ENCODE assay signal across 8 cellular contexts in the genomic region with DNA sequence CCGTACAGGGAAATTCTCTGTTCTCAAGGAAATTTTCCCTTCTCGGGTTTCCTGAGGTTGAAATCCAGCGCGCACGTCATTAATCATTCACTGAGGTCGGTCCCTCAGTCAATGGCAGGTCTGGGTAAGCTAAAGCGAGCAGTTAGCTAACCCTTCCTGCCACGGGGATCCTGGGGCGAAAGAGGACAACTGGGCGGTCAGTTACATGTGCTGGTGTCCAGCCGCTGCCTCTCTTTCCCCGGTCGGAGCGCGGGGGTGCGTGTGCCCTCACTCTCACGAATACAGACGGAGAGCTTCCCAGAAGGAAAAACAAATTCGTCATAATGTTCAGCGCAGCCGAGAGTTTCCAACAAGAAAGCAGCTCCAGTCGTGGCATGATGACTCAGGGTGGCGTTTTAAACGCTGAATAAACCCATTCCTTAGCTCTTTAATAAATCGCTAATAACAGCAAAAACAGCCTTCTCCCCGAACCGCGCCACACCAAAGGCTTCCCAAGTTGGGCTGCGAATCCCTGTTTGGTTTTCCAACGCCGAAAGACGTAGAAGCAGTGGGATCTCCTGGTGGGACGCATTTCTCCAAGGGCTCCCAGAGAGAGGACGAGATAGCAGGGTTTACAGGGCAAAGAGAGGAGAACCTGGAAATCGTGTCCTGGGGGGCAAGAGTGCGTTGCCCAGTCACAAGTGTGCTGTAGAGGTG. TPM values are rescaled to one million over a fixed set of nuclear protein-coding genes. Genes with fewer than 3 reads are reported as not detected.
DNase-seq lines count a peak whose midpoint lies in the region; ATAC-seq, FAIRE-seq and TF ChIP-seq lines count a peak whose summit lies in the region.

No MANE protein-coding gene starts in this region.

- H3K4me3 Mint-ChIP-seq in activated naive CD8-positive, alpha-beta T cell treated with anti-CD3 and anti-CD28 coated beads, Interleukin-2, amount 10 ng/mL, durations not matched to agents 7 days and 5 days = peak overlapping the region; percentile 78
- H3K4me3 Mint-ChIP-seq in stimulated activated naive CD8-positive, alpha-beta T cell treated with anti-CD3 and anti-CD28 coated beads, Interleukin-15, amount 100 ng/mL, for 72 hours = peak overlapping the region; percentile 77 to 90

- FAIRE-seq in GM12891 (lab: Jason Lieb, UNC) = no peak

- peaks cover 81% of the 10 kb centered on the region for H3K27me3 Mint-ChIP-seq in activated naive CD8-positive, alpha-beta T cell treated with anti-CD3 and anti-CD28 coated beads, Interleukin-2, amount 10 ng/mL, durations not matched to agents 7 days and 5 days
- peaks cover 93% of the 10 kb centered on the region for H3K27me3 Mint-ChIP-seq in stimulated activated naive CD8-positive, alpha-beta T cell treated with anti-CD3 and anti-CD28 coated beads, Interleukin-15, amount 100 ng/mL, for 72 hours

- POLR2A ChIA-PET in activated naive CD8-positive, alpha-beta T cell treated with anti-CD3 and anti-CD28 coated beads, Interleukin-2, amount 10 ng/mL, durations not matched to agents 7 days and 5 days (lab: Charles Lee) = no interaction called here

- peak overlapping the region; percentile 91 for H3K4me3 ChIP-seq in ACC112 (ENCODE audit: low read depth, low read length)
- H3K4me3 ChIP-seq in iPS-18a (ENCODE audit: low read length) = peak overlapping the region; percentile 57

- no peak for TF ChIP-seq POLR2A in GM12891 (IDR thresholded peaks at IDR 0.05; ENCODE audit: low read depth, low read length)

- peak overlapping the region; percentile 80 for H2AFZ ChIP-seq in ACC112 (ENCODE audit: low read length, unreplicated experiment)

- no peak overlapping the region for H3K27ac Mint-ChIP-seq in activated naive CD8-positive, alpha-beta T cell treated with anti-CD3 and anti-CD28 coated beads, Interleukin-2, amount 10 ng/mL, durations not matched to agents 7 days and 5 days
- no peak overlapping the region for H3K27ac Mint-ChIP-seq in stimulated activated naive CD8-positive, alpha-beta T cell treated with anti-CD3 and anti-CD28 coated beads, Interleukin-15, amount 100 ng/mL, for 72 hours

- H3K27ac ChIP-seq in ACC112 (ENCODE audit: low read depth, low read length) (peak overlapping the region; percentile 91), iPS-18a (ENCODE audit: low read length) (no peak overlapping the region)

- no peaks in the 10 kb centered on the region for H3K36me3 Mint-ChIP-seq in activated naive CD8-positive, alpha-beta T cell treated with anti-CD3 and anti-CD28 coated beads, Interleukin-2, amount 10 ng/mL, durations not matched to agents 7 days and 5 days

- H3K4me1 Mint-ChIP-seq in activated naive CD8-positive, alpha-beta T cell treated with anti-CD3 and anti-CD28 coated beads, Interleukin-2, amount 10 ng/mL, durations not matched to agents 7 days and 5 days = peaks cover 24% of the 10 kb centered on the region
- peaks cover 36% of the 10 kb centered on the region for H3K4me1 Mint-ChIP-seq in stimulated activated naive CD8-positive, alpha-beta T cell treated with anti-CD3 and anti-CD28 coated beads, Interleukin-15, amount 100 ng/mL, for 72 hours

- H3K36me3 ChIP-seq in ACC112 (ENCODE audit: insufficient read depth, low read length) (no peaks in the 10 kb centered on the region), iPS-18a (ENCODE audit: control insufficient read depth, low read depth, low read length) (no peaks in the 10 kb centered on the region)

- ATAC-seq in activated naive CD8-positive, alpha-beta T cell treated with anti-CD3 and anti-CD28 coated beads, Interleukin-2, amount 10 ng/mL, durations not matched to agents 7 days and 5 days (ENCODE audit: low read depth) = no peak
- ATAC-seq in stimulated activated naive CD8-positive, alpha-beta T cell treated with anti-CD3 and anti-CD28 coated beads, Interleukin-15, amount 100 ng/mL, for 72 hours = no peak

- H3K9me3 Mint-ChIP-seq in activated naive CD8-positive, alpha-beta T cell treated with anti-CD3 and anti-CD28 coated beads, Interleukin-2, amount 10 ng/mL, durations not matched to agents 7 days and 5 days = no peaks in the 10 kb centered on the region
- no peaks in the 10 kb centered on the region for H3K9me3 Mint-ChIP-seq in stimulated activated naive CD8-positive, alpha-beta T cell treated with anti-CD3 and anti-CD28 coated beads, Interleukin-15, amount 100 ng/mL, for 72 hours

- peaks cover 43% of the 10 kb centered on the region for H3K79me2 ChIP-seq in ACC112 (ENCODE audit: control insufficient read depth, insufficient read depth, low read length, unreplicated experiment)

- DNase-seq in H4 (ENCODE audit: low spot score) (peak; percentile 15), NCI-H187 treated with DMSO at 0.1 percent for 48 hours (lab: John Stamatoyannopoulos, UW) (no peak), GM12891 (ENCODE audit: insufficient read length, low spot score) (no peak), NCI-H2029 treated with DMSO at 0.1 percent for 48 hours (lab: John Stamatoyannopoulos, UW) (no peak)
- DNase-seq in activated naive CD8-positive, alpha-beta T cell treated with anti-CD3 and anti-CD28 coated beads, Interleukin-2, amount 10 ng/mL, durations not matched to agents 7 days and 5 days = no peak
- DNase-seq in stimulated activated naive CD8-positive, alpha-beta T cell treated with anti-CD3 and anti-CD28 coated beads, Interleukin-15, amount 100 ng/mL, for 72 hours = no peak

- H3K27me3 ChIP-seq in ACC112 (ENCODE audit: insufficient read depth, low read length) (no peaks in the 10 kb centered on the region), iPS-18a (ENCODE audit: control insufficient read depth, insufficient read depth, low read length) (peaks cover 100% of the 10 kb centered on the region)

- H3K9ac ChIP-seq in iPS-18a (ENCODE audit: low read length) = no peak overlapping the region

- H3K4me1 ChIP-seq in ACC112 (ENCODE audit: control insufficient read depth, insufficient read depth, low read length, unreplicated experiment) = peaks cover 25% of the 10 kb centered on the region
- H3K4me1 ChIP-seq in iPS-18a (ENCODE audit: control insufficient read depth, low read depth, low read length) = peaks cover 21% of the 10 kb centered on the region

- no peaks in the 10 kb centered on the region for H3K9me3 ChIP-seq in iPS-18a (ENCODE audit: control insufficient read depth, low read depth, low read length)

TF ChIP-seq in GM12891, 5 proteins besides CTCF, POLR2A, EP300 and RAD21:
- TF ChIP-seq POU2F2 (IDR thresholded peaks at IDR 0.05; ENCODE audit: low read depth, low read length) (no peak), POLR2AphosphoS5 (IDR thresholded peaks at IDR 0.05; ENCODE audit: low read depth, low read length) (no peak), TAF1 (IDR thresholded peaks at IDR 0.05; ENCODE audit: low read depth, low read length) (no peak), PAX5 (IDR thresholded peaks at IDR 0.05; ENCODE audit: insufficient read depth, low read length, severe bottlenecking) (no peak), SPI1 (IDR thresholded peaks at IDR 0.05; ENCODE audit: low read depth, low read length) (no peak)
TF ChIP-seq in GM12891: peak in this region for 0.

RNA-seq across cellular contexts. Expression of a gene that starts 0.7 kb away (rescaled TPM):
- total RNA-seq in H4 (2014; rRNA removed; shearing (Covaris generic)) = 0.76 and 1.3 TPM in 2 replicates
- total RNA-seq in activated naive CD8-positive, alpha-beta T cell treated with anti-CD3 and anti-CD28 coated beads, Interleukin-2, amount 10 ng/mL, durations not matched to agents 7 days and 5 days = not detected
- not detected for polyA plus RNA-seq in GM12891 (2012; ENCODE audit: low read depth, missing spikeins)
